8 cellular contexts compared by ENCODE assay signal in the genomic region with DNA sequence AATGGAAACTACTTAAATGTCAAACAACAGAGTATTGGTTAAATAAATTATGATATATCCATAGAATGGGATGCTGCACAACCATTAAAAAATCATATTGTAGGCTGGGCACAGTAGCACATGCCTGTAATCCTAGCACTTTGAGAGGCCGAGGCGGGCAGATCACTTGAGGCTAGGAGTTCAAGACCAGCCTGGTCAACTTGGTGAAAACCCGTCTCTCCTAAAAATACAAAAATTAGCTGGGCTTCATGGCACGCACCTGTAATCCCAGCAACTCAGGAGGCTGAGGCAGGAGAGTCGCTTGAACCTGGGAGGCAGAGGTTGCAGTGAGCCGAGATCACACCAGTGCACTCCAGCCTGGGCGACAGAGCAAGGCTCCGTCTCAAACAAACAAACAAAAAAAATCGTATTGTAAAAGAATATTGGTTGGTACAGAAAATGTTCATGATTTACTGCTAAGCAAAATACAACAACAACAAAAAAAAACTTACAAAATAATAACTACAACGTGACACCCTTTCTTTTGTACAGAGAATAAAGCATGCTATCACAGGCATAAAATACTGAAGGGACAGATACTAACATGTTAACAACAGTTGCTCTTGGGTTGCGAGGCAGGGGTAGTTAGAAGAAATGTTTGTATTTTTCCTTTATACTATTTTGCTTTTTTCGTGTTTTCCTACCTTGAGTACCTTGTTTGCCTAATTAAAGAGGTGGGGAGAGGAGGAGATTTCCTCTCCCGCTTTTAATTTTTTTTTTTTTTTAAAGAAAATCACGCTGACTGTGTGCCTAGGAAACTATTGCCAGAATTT. TPM values are rescaled to one million over a fixed set of nuclear protein-coding genes. Genes with fewer than 3 reads are reported as not detected.
DNase-seq lines count a peak whose midpoint lies in the region; ATAC-seq and TF ChIP-seq lines count a peak whose summit lies in the region.

No MANE protein-coding gene starts in this region.

- H3K27ac Mint-ChIP-seq in stimulated activated naive CD8-positive, alpha-beta T cell treated with anti-CD3 and anti-CD28 coated beads, Interleukin-15, Interleukin-2, amounts not matched to agents 100 ng/mL and 50 ng/mL, for 24 hours, result peak overlapping the region; percentile 46
- H3K27ac Mint-ChIP-seq in central memory CD8-positive, alpha-beta T cell (ENCODE audit: low read depth), result peak overlapping the region; percentile 35
- peak overlapping the region in 5 of 6 donors; percentile 67 to 95 (median 77) for H3K27ac Mint-ChIP-seq in naive B cell

- no peak for ATAC-seq in stimulated activated naive CD8-positive, alpha-beta T cell treated with anti-CD3 and anti-CD28 coated beads, Interleukin-15, Interleukin-2, amounts not matched to agents 100 U/mL and 50 U/mL, for 24 hours
- no peak for ATAC-seq in central memory CD8-positive, alpha-beta T cell (replicated peaks; ENCODE audit: extremely low read depth, poor library complexity, severe bottlenecking)
- no peak for ATAC-seq in naive B cell (ENCODE audit: low read depth in 2 of 2)
- no peak for ATAC-seq in GM18858 (IDR thresholded peaks at IDR 0.05; ENCODE audit: unreplicated experiment)

- no peaks in the 10 kb centered on the region for H3K36me3 Mint-ChIP-seq in stimulated activated naive CD8-positive, alpha-beta T cell treated with anti-CD3 and anti-CD28 coated beads, Interleukin-15, Interleukin-2, amounts not matched to agents 100 ng/mL and 50 ng/mL, for 24 hours (ENCODE audit: low read depth)
- H3K36me3 Mint-ChIP-seq in central memory CD8-positive, alpha-beta T cell (ENCODE audit: insufficient read depth), result no peaks in the 10 kb centered on the region
- no peaks in the 10 kb centered on the region for H3K36me3 Mint-ChIP-seq in naive B cell

- in situ Hi-C loops in GM13976 (cut with MboI; ENCODE audit: low sequenced_read_pairs, unreplicated experiment), result no loop called here

- H3K9me3 Mint-ChIP-seq in stimulated activated naive CD8-positive, alpha-beta T cell treated with anti-CD3 and anti-CD28 coated beads, Interleukin-15, Interleukin-2, amounts not matched to agents 100 ng/mL and 50 ng/mL, for 24 hours, result no peaks in the 10 kb centered on the region
- no peaks in the 10 kb centered on the region for H3K9me3 Mint-ChIP-seq in central memory CD8-positive, alpha-beta T cell
- H3K9me3 Mint-ChIP-seq in naive B cell, result no peaks in the 10 kb centered on the region

- H3K4me1 Mint-ChIP-seq in stimulated activated naive CD8-positive, alpha-beta T cell treated with anti-CD3 and anti-CD28 coated beads, Interleukin-15, Interleukin-2, amounts not matched to agents 100 ng/mL and 50 ng/mL, for 24 hours (ENCODE audit: low read depth), result peaks cover 15% of the 10 kb centered on the region
- peaks cover 11% of the 10 kb centered on the region for H3K4me1 Mint-ChIP-seq in central memory CD8-positive, alpha-beta T cell
- peaks cover 14 to 20% (median 18%) of the 10 kb centered on the region in 3 donors for H3K4me1 Mint-ChIP-seq in naive B cell

- no peak for DNase-seq in stimulated activated naive CD8-positive, alpha-beta T cell treated with anti-CD3 and anti-CD28 coated beads, Interleukin-15, Interleukin-2, amounts not matched to agents 100 U/mL and 50 U/mL, for 24 hours
- no peak for DNase-seq in central memory CD8-positive, alpha-beta T cell (ENCODE audit: low spot score in 2 of 2)
- DNase-seq in naive B cell (no peak), glomerular visceral epithelial cell (ENCODE audit: extremely low spot score) (no peak), GM13976 (ENCODE audit: low spot score) (no peak), NCI-H2029 treated with DMSO at 0.1 percent for 48 hours (lab: John Stamatoyannopoulos, UW) (no peak)

- peak overlapping the region; percentile 73 for H3K4me3 Mint-ChIP-seq in stimulated activated naive CD8-positive, alpha-beta T cell treated with anti-CD3 and anti-CD28 coated beads, Interleukin-15, Interleukin-2, amounts not matched to agents 100 ng/mL and 50 ng/mL, for 24 hours
- H3K4me3 Mint-ChIP-seq in central memory CD8-positive, alpha-beta T cell, result peak overlapping the region; percentile 77
- peak overlapping the region; percentile 78 to 92 (median 88) for H3K4me3 Mint-ChIP-seq in naive B cell

- peaks cover 27% of the 10 kb centered on the region for H3K27me3 Mint-ChIP-seq in stimulated activated naive CD8-positive, alpha-beta T cell treated with anti-CD3 and anti-CD28 coated beads, Interleukin-15, Interleukin-2, amounts not matched to agents 100 ng/mL and 50 ng/mL, for 24 hours
- peaks cover 5% of the 10 kb centered on the region for H3K27me3 Mint-ChIP-seq in central memory CD8-positive, alpha-beta T cell
- no peaks in the 10 kb centered on the region for H3K27me3 Mint-ChIP-seq in naive B cell

- TF ChIP-seq CTCF in GM13976 (IDR thresholded peaks at IDR 0.05; ENCODE audit: borderline replicate concordance, control extremely low read depth, extremely low read depth, insufficient read depth, missing control alignments), result no peak

RNA-seq across cellular contexts. Expression of a gene that starts 21.3 kb away (rescaled TPM):
- polyA plus RNA-seq in naive B cell (ENCODE audit: low read depth in 6 of 6), result 100 to 1,000 TPM in 4 of 6 donors, 10 to 100 TPM in 2; 95.9 to 155 (median 118) TPM
